2 cellular contexts compared by ENCODE assay signal in genomic region chr1:85566890-85567289, GRCh38.
TF ChIP-seq lines count a peak whose summit lies in the region.

No MANE protein-coding gene starts in this region.

TF ChIP-seq in endothelial cell of umbilical vein, 7 proteins besides CTCF, POLR2A, EP300 and RAD21:
- TF ChIP-seq POLR2AphosphoS5 (IDR thresholded peaks at IDR 0.05; ENCODE audit: insufficient read depth, low read depth, low read length): no peak
- no peak for TF ChIP-seq EZH2 (IDR thresholded peaks at IDR 0.05; ENCODE audit: borderline replicate concordance, low read depth, low read length, severe bottlenecking)
- no peak for TF ChIP-seq FOS (IDR thresholded peaks at IDR 0.05; ENCODE audit: borderline replicate concordance, insufficient read depth, low read length)
- TF ChIP-seq GATA2 (IDR thresholded peaks at IDR 0.05; ENCODE audit: insufficient read depth, insufficient read length, low read depth, low read length): no peak
- TF ChIP-seq JUN (IDR thresholded peaks at IDR 0.05; ENCODE audit: borderline replicate concordance, insufficient read depth, insufficient read length, low read depth): no peak
- TF ChIP-seq, protein P1, sequence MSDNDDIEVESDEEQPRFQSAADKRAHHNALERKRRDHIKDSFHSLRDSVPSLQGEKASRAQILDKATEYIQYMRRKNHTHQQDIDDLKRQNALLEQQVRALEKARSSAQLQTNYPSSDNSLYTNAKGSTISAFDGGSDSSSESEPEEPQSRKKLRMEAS (IDR thresholded peaks at IDR 0.05; ENCODE audit: insufficient read depth, insufficient read length): no peak
- no peak for TF ChIP-seq MYC (IDR thresholded peaks at IDR 0.05; ENCODE audit: low read depth, low read length)

TF ChIP-seq in HepG2, 621 proteins besides CTCF, POLR2A, EP300 and RAD21:
- TF ChIP-seq SP1 (IDR thresholded peaks at IDR 0.05) (no peak), SP1 (CRISPR knock-in tag; IDR thresholded peaks at IDR 0.05) (no peak), ZNF333 (CRISPR knock-in tag; IDR thresholded peaks at IDR 0.05; ENCODE audit: borderline replicate concordance) (no peak), ZNF260 (CRISPR knock-in tag; IDR thresholded peaks at IDR 0.05; ENCODE audit: borderline replicate concordance, low read depth) (no peak), ZNF761 (CRISPR knock-in tag; conservative IDR thresholded peaks at IDR 0.05) (no peak), ZNF207 (IDR thresholded peaks at IDR 0.05; ENCODE audit: borderline replicate concordance) (no peak), MLX (CRISPR knock-in tag; IDR thresholded peaks at IDR 0.05) (no peak), BATF2 (CRISPR knock-in tag; IDR thresholded peaks at IDR 0.05) (no peak), CREM (IDR thresholded peaks at IDR 0.05) (no peak), CREM (CRISPR knock-in tag; IDR thresholded peaks at IDR 0.05) (no peak), ZNF567 (CRISPR knock-in tag; IDR thresholded peaks at IDR 0.05; ENCODE audit: borderline replicate concordance) (no peak), ZNF607 (CRISPR knock-in tag; IDR thresholded peaks at IDR 0.05; ENCODE audit: borderline replicate concordance) (no peak), NFKB2 (CRISPR knock-in tag; IDR thresholded peaks at IDR 0.05; ENCODE audit: borderline replicate concordance) (no peak), ZNF503 (CRISPR knock-in tag; IDR thresholded peaks at IDR 0.05) (no peak), ZNF468 (CRISPR knock-in tag; IDR thresholded peaks at IDR 0.05) (no peak), IRX3 (CRISPR knock-in tag; IDR thresholded peaks at IDR 0.05; ENCODE audit: borderline replicate concordance, low read depth) (no peak), ZKSCAN1 (IDR thresholded peaks at IDR 0.05; ENCODE audit: low read length) (no peak), TRAFD1 (CRISPR knock-in tag; IDR thresholded peaks at IDR 0.05; ENCODE audit: borderline replicate concordance) (no peak), CBX1 (IDR thresholded peaks at IDR 0.05; ENCODE audit: low read depth) (no peak), TFAP4 (IDR thresholded peaks at IDR 0.05; ENCODE audit: borderline replicate concordance, low read depth) (no peak), ZNF598 (CRISPR knock-in tag; IDR thresholded peaks at IDR 0.05; ENCODE audit: borderline replicate concordance) (no peak), SRSF1 (optimal IDR thresholded peaks at IDR 0.05; ENCODE audit: low read depth, low read length) (no peak)
